ENCODE assay signal across 1 cellular context in the genomic region with DNA sequence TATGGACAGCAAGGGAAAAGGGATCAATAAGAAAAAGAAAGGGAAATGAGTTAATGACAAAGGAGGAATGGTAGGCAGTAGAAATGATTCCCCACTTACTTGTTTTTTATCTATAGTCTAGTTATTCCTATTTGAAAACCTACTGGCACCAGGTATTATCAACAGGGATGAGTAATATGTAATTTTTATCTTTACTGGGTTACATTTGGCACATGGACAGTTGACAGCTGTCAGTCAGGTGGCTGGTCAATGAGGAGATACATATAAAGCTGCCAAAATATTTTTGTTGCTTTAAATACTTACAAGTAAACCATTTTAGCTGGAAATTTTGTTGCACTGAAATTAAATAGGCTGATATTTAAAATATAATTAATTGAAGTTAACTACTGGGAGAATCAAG. TPM values are rescaled to one million over a fixed set of nuclear protein-coding genes. Genes with fewer than 3 reads are reported as not detected.
"Had no signal": no experiment of that assay in that cellular context is flagged by ENCODE, and none has a peak within 500 bp of the region (broad histone marks: within the 10 kb centered on the region; RNA-seq: fewer than 3 reads in every experiment).

No MANE protein-coding gene starts in this region.

RNA-seq across cellular contexts. Expression of gene MEF2C, which starts 18.1 kb away (rescaled TPM):
- polyA plus RNA-seq: mammary epithelial cell had no signal
